3 cellular contexts compared by ENCODE assay signal in the genomic region with DNA sequence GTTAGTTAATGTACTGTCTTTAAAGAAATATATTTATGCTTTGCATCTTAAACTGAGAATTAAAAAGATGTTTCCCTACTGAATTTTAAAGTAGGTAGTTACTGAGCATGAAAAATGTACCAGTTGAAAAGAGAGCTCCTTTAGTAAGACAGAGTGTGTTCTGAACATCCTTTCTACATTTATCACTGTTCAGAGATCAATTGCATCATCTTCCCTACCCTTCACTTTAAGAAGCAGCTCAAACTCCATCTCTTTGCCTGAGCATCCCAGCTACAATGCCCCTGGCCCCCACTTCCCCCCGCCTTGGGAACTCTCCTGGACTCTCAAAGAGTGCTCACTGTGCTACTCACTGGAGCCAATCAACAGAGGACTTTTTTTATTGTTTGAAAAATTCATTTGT.
A peak's percentile ranks its signal among the peaks of the same experiment; 100 is the strongest.
TF ChIP-seq lines count a peak whose summit lies in the region.

No MANE protein-coding gene starts in this region.

TF ChIP-seq in HepG2, 621 proteins besides CTCF, POLR2A, EP300 and RAD21:
- TF ChIP-seq, protein P1, sequence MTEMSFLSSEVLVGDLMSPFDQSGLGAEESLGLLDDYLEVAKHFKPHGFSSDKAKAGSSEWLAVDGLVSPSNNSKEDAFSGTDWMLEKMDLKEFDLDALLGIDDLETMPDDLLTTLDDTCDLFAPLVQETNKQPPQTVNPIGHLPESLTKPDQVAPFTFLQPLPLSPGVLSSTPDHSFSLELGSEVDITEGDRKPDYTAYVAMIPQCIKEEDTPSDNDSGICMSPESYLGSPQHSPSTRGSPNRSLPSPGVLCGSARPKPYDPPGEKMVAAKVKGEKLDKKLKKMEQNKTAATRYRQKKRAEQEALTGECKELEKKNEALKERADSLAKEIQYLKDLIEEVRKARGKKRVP (CRISPR knock-in tag; IDR thresholded peaks at IDR 0.05), result 0 out of 4 replicates have a peak, but pooled peaks of 1 of the 2 experiments have one; percentile 23
- TF ChIP-seq CEBPB (IDR thresholded peaks at IDR 0.05; ENCODE audit: borderline replicate concordance, low read depth, low read length), result peak; percentile 34; the same call in 1 of the 2 replicates
- no peak for TF ChIP-seq RXRB (CRISPR knock-in tag; IDR thresholded peaks at IDR 0.05; ENCODE audit: borderline replicate concordance)

TF ChIP-seq in IMR-90, 13 proteins besides CTCF, POLR2A, EP300 and RAD21:
- peak; percentile 56; the same call in 1 of the 2 replicates for TF ChIP-seq CEBPB (IDR thresholded peaks at IDR 0.05; ENCODE audit: low read depth, low read length)
- no peak for TF ChIP-seq CHD1 (IDR thresholded peaks at IDR 0.05; ENCODE audit: low read depth, low read length)

TF ChIP-seq in K562, 482 proteins besides CTCF, POLR2A, EP300 and RAD21:
- TF ChIP-seq, protein P2, sequence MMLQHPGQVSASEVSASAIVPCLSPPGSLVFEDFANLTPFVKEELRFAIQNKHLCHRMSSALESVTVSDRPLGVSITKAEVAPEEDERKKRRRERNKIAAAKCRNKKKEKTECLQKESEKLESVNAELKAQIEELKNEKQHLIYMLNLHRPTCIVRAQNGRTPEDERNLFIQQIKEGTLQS (IDR thresholded peaks at IDR 0.05), result peak; percentile 67
- TF ChIP-seq, protein P2 (CRISPR knock-in tag; conservative IDR thresholded peaks at IDR 0.05), result no peak
- no peak for TF ChIP-seq ZNF431 (CRISPR knock-in tag; IDR thresholded peaks at IDR 0.05)
- peak; percentile 28; the same call in 1 of the 2 replicates for TF ChIP-seq CEBPG (CRISPR knock-in tag; IDR thresholded peaks at IDR 0.05)
- TF ChIP-seq CEBPG (tag; conservative IDR thresholded peaks at IDR 0.05 in 1 of 2, IDR thresholded peaks at IDR 0.05 in 1 of 2), result peak; percentile 46 to 65; a peak in 2 of 4 replicates
